ENCODE assay signal across 8 cellular contexts in the genomic region with DNA sequence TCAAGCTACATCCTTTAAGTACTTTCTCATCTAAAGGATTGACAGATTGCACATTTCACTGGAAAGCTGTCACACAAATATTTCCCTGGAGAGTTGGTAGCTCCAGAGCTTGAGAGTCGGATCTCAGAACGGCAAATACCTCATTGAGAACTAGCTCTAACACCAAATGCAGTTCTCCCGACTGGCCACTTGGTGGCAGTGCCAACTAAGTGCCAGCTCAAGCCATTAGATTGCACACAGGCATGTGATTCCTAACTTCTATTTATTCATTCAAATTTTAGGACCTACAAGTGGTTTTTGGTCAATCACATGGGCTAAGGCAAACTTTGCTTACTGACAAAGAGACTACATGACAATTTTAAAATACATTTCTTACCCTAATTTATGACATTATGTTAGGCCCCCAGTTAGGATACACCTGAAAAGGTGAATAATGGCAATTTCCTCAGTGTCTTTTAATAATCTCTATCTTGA. TPM values are rescaled to one million over a fixed set of nuclear protein-coding genes. Genes with fewer than 3 reads are reported as not detected.
DNase-seq lines count a peak whose midpoint lies in the region; FAIRE-seq and TF ChIP-seq lines count a peak whose summit lies in the region.

No MANE protein-coding gene starts in this region.

- H3K9ac ChIP-seq in astrocyte (ENCODE audit: low read length), result no peak overlapping the region

- H3K4me3 Mint-ChIP-seq in astrocyte (ENCODE audit: unreplicated experiment), result no peak overlapping the region

- H2AFZ ChIP-seq in astrocyte (ENCODE audit: low read depth, low read length) (no peak overlapping the region), hepatocyte (no peak overlapping the region)

- H3K79me2 ChIP-seq in astrocyte (ENCODE audit: insufficient read depth, low read length) (no peaks in the 10 kb centered on the region), hepatocyte (no peaks in the 10 kb centered on the region)

- DNase-seq in SIG-M5 treated with dmso at 0.1 percent for 504 hours (lab: John Stamatoyannopoulos, UW; ENCODE audit: unreplicated experiment) (peak; percentile 35), SIG-M5 (lab: John Stamatoyannopoulos, UW) (no peak), LoVo (ENCODE audit: low spot score) (peak; percentile 63), RPMI7951 (ENCODE audit: low read depth) (peak; percentile 53), astrocyte (ENCODE audit: low read depth) (peak; percentile 20), hepatocyte (ENCODE audit: low spot score) (peak; percentile 72), smooth muscle cell of the brain vasculature (ENCODE audit: low read depth, low spot score) (peak; percentile 21)

- no peak overlapping the region for H3K27ac ChIP-seq in HEK293 (ENCODE audit: extremely low read depth, low read depth, low read length)
- no peak overlapping the region for H3K27ac ChIP-seq in astrocyte (ENCODE audit: low read depth, low read length)
- H3K27ac ChIP-seq in hepatocyte, result no peak overlapping the region

- H3K4me1 Mint-ChIP-seq in astrocyte (ENCODE audit: low read depth, unreplicated experiment), result no peaks in the 10 kb centered on the region

- no peaks in the 10 kb centered on the region for H3K9me3 Mint-ChIP-seq in astrocyte (ENCODE audit: unreplicated experiment)

- POLR2A ChIA-PET in HEK293 (lab: Yijun Ruan, JAX), result no interaction called here

- H3K27ac Mint-ChIP-seq in astrocyte (ENCODE audit: unreplicated experiment), result no peak overlapping the region

- H3K9me2 ChIP-seq in hepatocyte (replicated peaks; ENCODE audit: insufficient read depth), result no peaks in the 10 kb centered on the region

- no peaks in the 10 kb centered on the region for H3K4me1 ChIP-seq in HEK293 (ENCODE audit: control insufficient read depth, insufficient read depth, low read length)
- no peaks in the 10 kb centered on the region for H3K4me1 ChIP-seq in astrocyte (ENCODE audit: insufficient read depth, low read length)
- no peaks in the 10 kb centered on the region for H3K4me1 ChIP-seq in hepatocyte (ENCODE audit: insufficient read depth)

- H3K4me2 ChIP-seq in astrocyte (ENCODE audit: low read length) (no peak overlapping the region), hepatocyte (no peak overlapping the region)

- H3K36me3 ChIP-seq in HEK293 (ENCODE audit: control insufficient read depth in 2 of 2, insufficient read depth in 1 of 2, low read length in 2 of 2) (no peaks in the 10 kb centered on the region), astrocyte (ENCODE audit: insufficient read depth, low read length) (no peaks in the 10 kb centered on the region), hepatocyte (replicated peaks; ENCODE audit: insufficient read depth, low read depth) (no peaks in the 10 kb centered on the region)

- TF ChIP-seq CTCF in HEK293 (tag by site-specific recombination; IDR thresholded peaks at IDR 0.05) (0 out of 2 replicates have a peak, but pooled peaks have one; percentile 36), astrocyte (IDR thresholded peaks at IDR 0.05; ENCODE audit: insufficient read depth, low read depth, low read length) (peak; percentile 98), hepatocyte (IDR thresholded peaks at IDR 0.05; ENCODE audit: poor library complexity) (peak; percentile 95)

- no peaks in the 10 kb centered on the region for H3K36me3 Mint-ChIP-seq in astrocyte (ENCODE audit: low read depth, unreplicated experiment)

- H4K20me1 ChIP-seq in astrocyte (ENCODE audit: insufficient read depth, low read length), result no peaks in the 10 kb centered on the region
- H4K20me1 ChIP-seq in hepatocyte (ENCODE audit: insufficient read depth, poor library complexity, severe bottlenecking), result no peaks in the 10 kb centered on the region

- H3K4me3 ChIP-seq in HEK293 (ENCODE audit: low read depth, low read length), result no peak overlapping the region
- H3K4me3 ChIP-seq in astrocyte (ENCODE audit: insufficient read depth, low read depth, low read length), result no peak overlapping the region
- H3K4me3 ChIP-seq in hepatocyte, result no peak overlapping the region

- H3K27me3 ChIP-seq in astrocyte (ENCODE audit: insufficient read depth, low read length) (peaks cover 13% of the 10 kb centered on the region), hepatocyte (peaks cover 9% of the 10 kb centered on the region)

- H3K27me3 Mint-ChIP-seq in astrocyte (ENCODE audit: low read depth, unreplicated experiment), result peaks cover 3% of the 10 kb centered on the region

- H3K9me3 ChIP-seq in HEK293 (ENCODE audit: control insufficient read depth, insufficient read depth, low read depth, low read length), result no peaks in the 10 kb centered on the region
- H3K9me3 ChIP-seq in astrocyte (ENCODE audit: insufficient read depth, low read depth, low read length), result no peaks in the 10 kb centered on the region
- H3K9me3 ChIP-seq in hepatocyte (ENCODE audit: low read depth), result no peaks in the 10 kb centered on the region

- WGBS in hepatocyte (ENCODE audit: low lambda C conversion rate, missing lambda C conversion rate), result 11% methylated on average over 3 of the region's 3 CpGs

- peak; percentile 84 for FAIRE-seq in astrocyte (lab: Jason Lieb, UNC)

- CTCF ChIA-PET in HEK293 (lab: Yijun Ruan, JAX), result interaction anchor here (0.6 to 5.1 kb wide), 47 partner anchors 8 to 1081 kb away, joined by 3 to 82 read pairs (median 4); a partner anchor contains a TSS

TF ChIP-seq in HEK293, 187 proteins besides CTCF, POLR2A, EP300 and RAD21:
- TF ChIP-seq ZNF654 (tag by site-specific recombination; IDR thresholded peaks at IDR 0.05; ENCODE audit: low read depth) (peak; percentile 84), ZNF660 (tag by site-specific recombination; IDR thresholded peaks at IDR 0.05) (peak; percentile 33; the same call in 1 of the 2 replicates), ZNF521 (tag by site-specific recombination; IDR thresholded peaks at IDR 0.05) (no peak), ZNF2 (tag by site-specific recombination; IDR thresholded peaks at IDR 0.05) (peak; percentile 85), SCRT2 (tag by site-specific recombination; IDR thresholded peaks at IDR 0.05) (peak; percentile 63)
- TF ChIP-seq, protein P1, sequence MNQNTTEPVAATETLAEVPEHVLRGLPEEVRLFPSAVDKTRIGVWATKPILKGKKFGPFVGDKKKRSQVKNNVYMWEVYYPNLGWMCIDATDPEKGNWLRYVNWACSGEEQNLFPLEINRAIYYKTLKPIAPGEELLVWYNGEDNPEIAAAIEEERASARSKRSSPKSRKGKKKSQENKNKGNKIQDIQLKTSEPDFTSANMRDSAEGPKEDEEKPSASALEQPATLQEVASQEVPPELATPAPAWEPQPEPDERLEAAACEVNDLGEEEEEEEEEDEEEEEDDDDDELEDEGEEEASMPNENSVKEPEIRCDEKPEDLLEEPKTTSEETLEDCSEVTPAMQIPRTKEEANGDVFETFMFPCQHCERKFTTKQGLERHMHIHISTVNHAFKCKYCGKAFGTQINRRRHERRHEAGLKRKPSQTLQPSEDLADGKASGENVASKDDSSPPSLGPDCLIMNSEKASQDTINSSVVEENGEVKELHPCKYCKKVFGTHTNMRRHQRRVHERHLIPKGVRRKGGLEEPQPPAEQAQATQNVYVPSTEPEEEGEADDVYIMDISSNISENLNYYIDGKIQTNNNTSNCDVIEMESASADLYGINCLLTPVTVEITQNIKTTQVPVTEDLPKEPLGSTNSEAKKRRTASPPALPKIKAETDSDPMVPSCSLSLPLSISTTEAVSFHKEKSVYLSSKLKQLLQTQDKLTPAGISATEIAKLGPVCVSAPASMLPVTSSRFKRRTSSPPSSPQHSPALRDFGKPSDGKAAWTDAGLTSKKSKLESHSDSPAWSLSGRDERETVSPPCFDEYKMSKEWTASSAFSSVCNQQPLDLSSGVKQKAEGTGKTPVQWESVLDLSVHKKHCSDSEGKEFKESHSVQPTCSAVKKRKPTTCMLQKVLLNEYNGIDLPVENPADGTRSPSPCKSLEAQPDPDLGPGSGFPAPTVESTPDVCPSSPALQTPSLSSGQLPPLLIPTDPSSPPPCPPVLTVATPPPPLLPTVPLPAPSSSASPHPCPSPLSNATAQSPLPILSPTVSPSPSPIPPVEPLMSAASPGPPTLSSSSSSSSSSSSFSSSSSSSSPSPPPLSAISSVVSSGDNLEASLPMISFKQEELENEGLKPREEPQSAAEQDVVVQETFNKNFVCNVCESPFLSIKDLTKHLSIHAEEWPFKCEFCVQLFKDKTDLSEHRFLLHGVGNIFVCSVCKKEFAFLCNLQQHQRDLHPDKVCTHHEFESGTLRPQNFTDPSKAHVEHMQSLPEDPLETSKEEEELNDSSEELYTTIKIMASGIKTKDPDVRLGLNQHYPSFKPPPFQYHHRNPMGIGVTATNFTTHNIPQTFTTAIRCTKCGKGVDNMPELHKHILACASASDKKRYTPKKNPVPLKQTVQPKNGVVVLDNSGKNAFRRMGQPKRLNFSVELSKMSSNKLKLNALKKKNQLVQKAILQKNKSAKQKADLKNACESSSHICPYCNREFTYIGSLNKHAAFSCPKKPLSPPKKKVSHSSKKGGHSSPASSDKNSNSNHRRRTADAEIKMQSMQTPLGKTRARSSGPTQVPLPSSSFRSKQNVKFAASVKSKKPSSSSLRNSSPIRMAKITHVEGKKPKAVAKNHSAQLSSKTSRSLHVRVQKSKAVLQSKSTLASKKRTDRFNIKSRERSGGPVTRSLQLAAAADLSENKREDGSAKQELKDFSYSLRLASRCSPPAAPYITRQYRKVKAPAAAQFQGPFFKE (tag by site-specific recombination; IDR thresholded peaks at IDR 0.05; ENCODE audit: borderline replicate concordance), result no peak
TF ChIP-seq in HEK293: peak in this region for 4.

RNA-seq across cellular contexts. Expression of a gene that starts 7.9 kb away (rescaled TPM):
- total RNA-seq in RPMI7951 (2014; rRNA removed; shearing (Covaris generic)), result not detected in 2 replicates
- total RNA-seq in astrocyte (not detected in 2 replicates), hepatocyte (0.27 TPM in 1 of 2 replicates, not detected in the other)
- polyA plus RNA-seq in hepatocyte, result not detected in 2 replicates

Comparison
In these comparisons a context has a peak if more than half of its experiments do, and no peak if none do; other contexts are left out.
1. CTCF ChIP-seq: peak in every context shown above with its lines; median percentile 98 in astrocyte; 95 in hepatocyte; 36 in HEK293.